In the genomic region with DNA sequence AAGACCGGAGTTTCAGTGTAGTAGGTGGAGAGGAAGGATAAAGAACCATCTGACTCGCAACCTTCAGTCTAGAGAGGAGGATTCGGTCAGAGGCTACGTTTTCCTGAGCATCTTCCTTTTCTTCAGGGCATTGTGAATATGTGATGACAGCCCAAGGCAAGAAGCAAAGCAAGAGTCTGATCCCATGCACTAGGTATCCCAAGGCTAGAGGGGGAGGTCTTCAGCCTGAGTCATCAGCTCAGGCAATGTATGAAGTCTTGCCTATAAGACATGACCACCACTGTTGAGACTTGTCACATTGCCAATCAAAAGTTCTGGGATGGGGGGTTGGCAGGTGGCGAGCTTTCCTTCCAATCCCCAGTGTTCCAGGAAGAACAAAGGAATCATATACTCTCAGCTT, we compare ENCODE assay signal across 14 cellular contexts.
DNase-seq lines count a peak whose midpoint lies in the region; ATAC-seq, FAIRE-seq and TF ChIP-seq lines count a peak whose summit lies in the region.
"Had no signal": no experiment of that assay in that cellular context is flagged by ENCODE, and none has a peak within 500 bp of the region (broad histone marks: within the 10 kb centered on the region; RNA-seq: fewer than 3 reads in every experiment).

No MANE protein-coding gene starts in this region.

- no peak for ATAC-seq in GM18502 (IDR thresholded peaks at IDR 0.05; ENCODE audit: poor library complexity, unreplicated experiment)

- H3K27ac Mint-ChIP-seq in MCF 10A (ENCODE audit: low read depth, unreplicated experiment): peak overlapping the region; percentile 78

- TSS peak; percentile 35 for BruUV-seq in MCF 10A (replicated peaks; lab: Mats Ljungman, UMichigan)

- no peak for DNase-seq in MCF 10A (ENCODE audit: unreplicated experiment)
- no peak for DNase-seq in breast epithelium (ENCODE audit: low spot score in 2 of 2)
- DNase-seq in bronchial epithelial cell (ENCODE audit: low read depth): peak; percentile 87
- DNase-seq in kidney tubule cell (ENCODE audit: low spot score): peak; percentile 97
- no peak for DNase-seq in activated CD8-positive, alpha-beta memory T cell treated with anti-CD3 and anti-CD28 coated beads, Interleukin-2, amount 50 U/mL, for 48 hours
- DNase-seq in HTR-8/SVneo (ENCODE audit: insufficient read length, low spot score): no peak
- DNase-seq in activated naive CD4-positive, alpha-beta T cell (lab: John Stamatoyannopoulos, UW): no peak
- DNase-seq: activated T-cell treated with anti-CD3 and anti-CD28 coated beads, Interleukin-2, amount 50 U/mL, for 1 hour; amygdala; left ventricle myocardium superior; NK-92 treated with Interleukin-12 subunit alpha and Interleukin-12 subunit beta, amount 100 ng/mL, for 24 hours; thyroid gland had no signal

- H3K36me3 Mint-ChIP-seq in MCF 10A (ENCODE audit: insufficient read depth, unreplicated experiment): no peaks in the 10 kb centered on the region

- no peaks in the 10 kb centered on the region for H3K9me3 ChIP-seq in breast epithelium
- H3K9me3 ChIP-seq: thyroid gland had no signal

- peak overlapping the region; percentile 13 for H3K4me3 Mint-ChIP-seq in MCF 10A (ENCODE audit: unreplicated experiment)

- H3K27ac ChIP-seq in breast epithelium: no peak overlapping the region
- H3K27ac ChIP-seq: thyroid gland had no signal

- FAIRE-seq in bronchial epithelial cell (lab: Jason Lieb, UNC) (no peak), HTR-8/SVneo (lab: Jason Lieb, UNC) (no peak)
- FAIRE-seq: A204.1 had no signal

- CTCF ChIA-PET in MCF 10A (lab: Yijun Ruan, JAX): interaction anchor here (0.5 to 1.6 kb wide), 7 partner anchors 8 to 1613 kb away, joined by 3 to 5 read pairs (median 3); no protein-coding TSS in a partner anchor

- intact Hi-C loops in MCF 10A (cut with micrococcal nuclease) (loop anchor here (2.0 to 5.0 kb wide), 4 partner anchors 63 to 112 kb away; a partner anchor contains a TSS), breast epithelium (cut with DNase I; ENCODE audit: low total_unique reads) (no loop called here)

- no peaks in the 10 kb centered on the region for H3K36me3 ChIP-seq in breast epithelium
- H3K36me3 ChIP-seq in bronchial epithelial cell (ENCODE audit: control insufficient read depth, insufficient read depth, low read length): no peaks in the 10 kb centered on the region
- H3K36me3 ChIP-seq: thyroid gland had no signal

- no peaks in the 10 kb centered on the region for H3K27me3 ChIP-seq in breast epithelium
- H3K27me3 ChIP-seq in bronchial epithelial cell (ENCODE audit: control insufficient read depth, insufficient read depth, low read length): no peaks in the 10 kb centered on the region
- H3K27me3 ChIP-seq: thyroid gland had no signal

- H3K4me1 Mint-ChIP-seq in MCF 10A (ENCODE audit: insufficient read depth, unreplicated experiment): peaks cover 39% of the 10 kb centered on the region

- H3K4me1 ChIP-seq in breast epithelium: no peaks in the 10 kb centered on the region
- H3K4me1 ChIP-seq: thyroid gland had no signal

- no peak for TF ChIP-seq CTCF in MCF 10A (IDR thresholded peaks at IDR 0.05; ENCODE audit: unreplicated experiment)
- TF ChIP-seq CTCF in breast epithelium (IDR thresholded peaks at IDR 0.05): no peak
- TF ChIP-seq CTCF in bronchial epithelial cell (IDR thresholded peaks at IDR 0.05; ENCODE audit: insufficient read depth, low read length, severe bottlenecking): no peak

- POLR2A ChIA-PET in MCF 10A (lab: Yijun Ruan, JAX): interaction anchor here (0.6 to 7.5 kb wide), 23 partner anchors 11 to 251 kb away, joined by 3 to 69 read pairs (median 4); a partner anchor contains a TSS

- H3K27me3 Mint-ChIP-seq in MCF 10A (ENCODE audit: insufficient read depth, unreplicated experiment): no peaks in the 10 kb centered on the region

- no peak for TF ChIP-seq POLR2A in breast epithelium (IDR thresholded peaks at IDR 0.05)

- no peak overlapping the region for H3K4me3 ChIP-seq in breast epithelium
- no peak overlapping the region for H3K4me3 ChIP-seq in bronchial epithelial cell (ENCODE audit: low read depth, low read length)
- H3K4me3 ChIP-seq: thyroid gland had no signal

- no peaks in the 10 kb centered on the region for H3K9me3 Mint-ChIP-seq in MCF 10A (ENCODE audit: unreplicated experiment)

Comparison
In these comparisons a context has a peak if more than half of its experiments do, and no peak if none do; other contexts are left out.
1. DNase-seq: peak in bronchial epithelial cell (single experiment) and kidney tubule cell (single experiment); none in MCF 10A (single experiment), breast epithelium (0 of 2), activated CD8-positive, alpha-beta memory T cell treated with anti-CD3 and anti-CD28 coated beads, Interleukin-2, amount 50 U/mL, for 48 hours (single experiment), HTR-8/SVneo (single experiment) and activated naive CD4-positive, alpha-beta T cell (0 of 4).